Comparison of ENCODE assay signal across 15 cellular contexts in genomic region chr11:66688561-66689534, GRCh38.
"Had no signal": no experiment of that assay in that cellular context is flagged by ENCODE, and none has a peak within 500 bp of the region (broad histone marks: within the 10 kb centered on the region; RNA-seq: fewer than 3 reads in every experiment).

No MANE protein-coding gene starts in this region.

- H3K27me3 Mint-ChIP-seq: activated naive CD8-positive, alpha-beta T cell; T-cell had no signal

- H3K36me3 Mint-ChIP-seq: activated naive CD8-positive, alpha-beta T cell; natural killer cell; T-cell had no signal

- H3K27ac Mint-ChIP-seq: activated naive CD8-positive, alpha-beta T cell; natural killer cell; T-cell had no signal

- H3K4me1 ChIP-seq: stomach had no signal

- H3K27ac ChIP-seq: stomach, thoracic aorta, VCaP had no signal

- H3K36me3 ChIP-seq: thoracic aorta had no signal

- H3K4me3 ChIP-seq: dorsolateral prefrontal cortex, mucosa of descending colon, stomach, thoracic aorta had no signal

- DNase-seq: activated CD4-positive, alpha-beta T cell treated with anti-CD3 and anti-CD28 coated beads for 48 hours; activated effector memory CD4-positive, alpha-beta T cell treated with Interleukin-2 at 50 U/mL for 16 hours; activated T-cell treated with anti-CD3 and anti-CD28 coated beads, Interleukin-2, amount 50 U/mL, for 1 hour; mucosa of descending colon; natural killer cell; stimulated activated CD4-positive, alpha-beta T cell treated with anti-CD3 and anti-CD28 coated beads, Interleukin-15, amount 100 ng/mL, for 24 hours; stimulated activated CD4-positive, alpha-beta T cell treated with anti-CD3 and anti-CD28 coated beads, Interleukin-4, amount 100 ng/mL, for 4 hours; stomach; T-cell; T1000 had no signal

- H3K27me3 ChIP-seq: dorsolateral prefrontal cortex, stomach had no signal

- H3K4me3 Mint-ChIP-seq: activated naive CD8-positive, alpha-beta T cell; natural killer cell; T-cell had no signal

- ATAC-seq: esophagus mucosa, mucosa of descending colon, natural killer cell, T-cell had no signal

- H3K9me3 Mint-ChIP-seq: natural killer cell, T-cell had no signal

- H3K4me1 Mint-ChIP-seq: natural killer cell, T-cell had no signal

- H3K9me3 ChIP-seq: mucosa of descending colon, stomach, thoracic aorta had no signal
